ENCODE assay signal across 15 cellular contexts in genomic region chr9:27337833-27338526, GRCh38. TPM values are rescaled to one million over a fixed set of nuclear protein-coding genes. Genes with fewer than 3 reads are reported as not detected.
DNase-seq lines count a peak whose midpoint lies in the region; ATAC-seq and TF ChIP-seq lines count a peak whose summit lies in the region.
"Had no signal": no experiment of that assay in that cellular context is flagged by ENCODE, and none has a peak within 500 bp of the region (broad histone marks: within the 10 kb centered on the region; RNA-seq: fewer than 3 reads in every experiment).

No MANE protein-coding gene starts in this region.

- no peak overlapping the region for H2AFZ ChIP-seq in OCI-LY7 (ENCODE audit: low read length)

- DNase-seq in KBM-7 = peak; percentile 51
- no peak for DNase-seq in chondrocyte (ENCODE audit: low spot score)
- DNase-seq in mucosa of descending colon = peak in 2 of 3 donors; percentile 54 to 55
- peak; percentile 60 for DNase-seq in superior temporal gyrus (ENCODE audit: extremely low spot score)
- no peak for DNase-seq in NCI-H524 treated with DMSO at 0.1 percent for 48 hours (lab: John Stamatoyannopoulos, UW)
- no peak for DNase-seq in NCI-H1436 treated with DMSO at 0.1 percent for 48 hours (lab: John Stamatoyannopoulos, UW)
- no peak for DNase-seq in NCI-H2081 treated with DMSO at 0.1 percent for 48 hours (lab: John Stamatoyannopoulos, UW)
- no peak for DNase-seq in OCI-LY7 (ENCODE audit: low spot score)
- DNase-seq: activated gamma-delta T cell treated with Interleukin-2 at 50 U/mL for 16 hours, AML-193, NCI-H2227 treated with DMSO at 0.1 percent for 48 hours had no signal

- intact Hi-C loops in mucosa of descending colon (cut with DNase I, micrococcal nuclease) = loop anchor here (5.0 to 10.0 kb wide), 2 partner anchors 39 to 57 kb away; no protein-coding TSS in a partner anchor
- intact Hi-C loops in OCI-LY7 (cut with micrococcal nuclease; ENCODE audit: unreplicated experiment) = loop anchor here (10.0 kb wide), 3 partner anchors 87 to 387 kb away; no protein-coding TSS in a partner anchor

- peak overlapping the region; percentile 37 for H3K27ac Mint-ChIP-seq in chondrocyte (ENCODE audit: unreplicated experiment)
- H3K27ac Mint-ChIP-seq: T-helper 1 cell treated with Interleukin-12 subunit alpha and Interleukin-12 subunit beta and Interleukin-4 antibody, amounts not matched to agents 30 μg/mL and 1 μg/mL, for 36 hours had no signal

- H3K27ac ChIP-seq in OCI-LY7 (ENCODE audit: low read depth, low read length, poor library complexity, severe bottlenecking) = no peak overlapping the region

- H3K27me3 Mint-ChIP-seq in chondrocyte (ENCODE audit: low read depth) = peaks cover 2% of the 10 kb centered on the region

- no peak for TF ChIP-seq CTCF in chondrocyte (IDR thresholded peaks at IDR 0.05)
- no peak for TF ChIP-seq CTCF in mucosa of descending colon (IDR thresholded peaks at IDR 0.05)
- TF ChIP-seq CTCF in OCI-LY7 (conservative IDR thresholded peaks at IDR 0.05; ENCODE audit: low read length) = no peak

- peak; percentile 87 for ATAC-seq in mucosa of descending colon
- ATAC-seq: esophagus mucosa had no signal

- H3K36me3 Mint-ChIP-seq in chondrocyte (ENCODE audit: low read depth) = no peaks in the 10 kb centered on the region

- in situ Hi-C loops in KBM-7 (cut with MboI; ENCODE audit: low pct_unique_long_range_greater_than_20kb, low sequenced_read_pairs) = loop anchor here (10.0 kb wide), 1 partner anchor 187 kb away; the partner anchor contains the start of genes IFNK and MOB3B

- no peak overlapping the region for H3K4me3 Mint-ChIP-seq in chondrocyte (ENCODE audit: unreplicated experiment)
- H3K4me3 Mint-ChIP-seq: T-helper 1 cell treated with Interleukin-12 subunit alpha and Interleukin-12 subunit beta and Interleukin-4 antibody, amounts not matched to agents 30 μg/mL and 1 μg/mL, for 36 hours had no signal

- H3K4me3 ChIP-seq in mucosa of descending colon (no peak overlapping the region), OCI-LY7 (ENCODE audit: low read depth, low read length, poor library complexity, severe bottlenecking) (no peak overlapping the region)
- H3K4me3 ChIP-seq: smooth muscle cell had no signal

- POLR2A ChIA-PET in OCI-LY7 (lab: Charles Lee) = interaction anchor here (0.6 to 1.4 kb wide), 2 partner anchors 27 to 54 kb away, joined by 3 read pairs; no protein-coding TSS in a partner anchor

- H3K9me3 Mint-ChIP-seq in chondrocyte (ENCODE audit: low read depth) = no peaks in the 10 kb centered on the region
- H3K9me3 Mint-ChIP-seq: T-helper 1 cell treated with Interleukin-12 subunit alpha and Interleukin-12 subunit beta and Interleukin-4 antibody, amounts not matched to agents 30 μg/mL and 1 μg/mL, for 36 hours had no signal

- peaks cover 20% of the 10 kb centered on the region for H3K4me1 ChIP-seq in mucosa of descending colon (ENCODE audit: low read depth)
- no peaks in the 10 kb centered on the region for H3K4me1 ChIP-seq in OCI-LY7 (ENCODE audit: insufficient read depth, low read length, poor library complexity, severe bottlenecking)

- CTCF ChIA-PET in OCI-LY7 (lab: Charles Lee; ENCODE audit: unreplicated experiment) = no interaction called here

- no peaks in the 10 kb centered on the region for H4K20me1 ChIP-seq in OCI-LY7 (ENCODE audit: insufficient read depth, low read length)

- no peaks in the 10 kb centered on the region for H3K79me2 ChIP-seq in OCI-LY7 (ENCODE audit: insufficient read depth, low read depth, low read length)

- peaks cover 54% of the 10 kb centered on the region for H3K4me1 Mint-ChIP-seq in chondrocyte (ENCODE audit: low read depth)

- BruUV-seq in OCI-LY7 (replicated peaks; lab: Mats Ljungman, UMichigan) = no TSS peak

- no peaks in the 10 kb centered on the region for H3K9me2 ChIP-seq in OCI-LY7 (ENCODE audit: insufficient read depth, low read length)

- no peaks in the 10 kb centered on the region for H3K36me3 ChIP-seq in mucosa of descending colon (ENCODE audit: low read depth)
- H3K36me3 ChIP-seq in OCI-LY7 (ENCODE audit: insufficient read depth, low read length) = no peaks in the 10 kb centered on the region

- no peak overlapping the region for H3K4me2 ChIP-seq in OCI-LY7 (ENCODE audit: low read length)
- H3K4me2 ChIP-seq: smooth muscle cell had no signal

- H3K9me3 ChIP-seq in mucosa of descending colon = no peaks in the 10 kb centered on the region
- no peaks in the 10 kb centered on the region for H3K9me3 ChIP-seq in OCI-LY7 (ENCODE audit: low read length)

RNA-seq across cellular contexts. Expression of gene EQTN, which starts 41.0 kb away (rescaled TPM):
- total RNA-seq in chondrocyte (not detected in 3 replicates), mucosa of descending colon (1 to 10 TPM in 2 of 3 donors, under 1 TPM in 1; 0.53 to 2.3 (median 1.4) TPM), OCI-LY7 (2022) (not detected in 2 replicates)
- total RNA-seq in OCI-LY7 (2014; rRNA removed; shearing (Covaris generic)) = not detected in 2 replicates
- total RNA-seq: bronchial epithelial cell, esophagus mucosa, smooth muscle cell had no signal

Comparison
In these comparisons a context has a peak if more than half of its experiments do, and no peak if none do; other contexts are left out.
1. DNase-seq: peak in KBM-7 (single experiment), mucosa of descending colon (2 of 3) and superior temporal gyrus (single experiment); none in chondrocyte (single experiment), NCI-H524 treated with DMSO at 0.1 percent for 48 hours (single experiment), NCI-H1436 treated with DMSO at 0.1 percent for 48 hours (single experiment), NCI-H2081 treated with DMSO at 0.1 percent for 48 hours (single experiment) and OCI-LY7 (single experiment).